15 cellular contexts compared by ENCODE assay signal in the genomic region with DNA sequence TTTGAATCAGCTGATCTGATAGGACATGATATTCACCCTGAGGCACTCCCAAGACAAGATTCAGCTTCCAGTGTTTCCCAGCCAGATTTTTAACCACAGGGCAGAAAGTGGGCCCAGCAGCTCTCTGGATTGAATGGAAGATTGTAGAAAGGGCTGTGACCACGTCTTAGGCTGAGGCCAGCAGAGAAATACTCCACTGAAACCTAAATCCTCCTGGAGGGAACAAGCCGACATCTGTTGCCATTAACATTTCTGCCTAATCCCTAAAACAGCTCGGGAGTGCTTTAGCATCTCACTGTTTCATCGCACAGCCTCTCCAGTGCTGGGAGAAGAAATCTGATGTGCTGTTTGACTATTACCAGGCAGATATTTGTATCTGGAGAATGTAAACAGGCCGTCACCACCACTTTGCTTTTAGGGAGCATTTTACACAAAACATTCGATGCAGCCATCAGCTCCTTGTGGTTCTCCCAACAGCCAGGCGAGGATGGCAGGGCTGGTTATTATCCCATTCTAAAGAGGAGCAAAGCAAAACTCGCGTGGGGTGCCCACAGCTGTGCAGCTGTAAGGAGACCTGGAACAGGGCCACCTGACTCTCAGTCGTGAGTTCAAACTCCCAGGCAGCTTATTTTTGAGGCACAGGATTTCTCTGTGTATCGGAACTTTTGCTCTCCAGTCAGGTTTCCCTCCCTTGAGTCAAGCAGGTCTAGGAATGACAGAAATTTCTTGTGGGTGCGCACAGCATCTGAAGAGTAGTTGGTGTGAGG.
DNase-seq lines count a peak whose midpoint lies in the region; ATAC-seq and TF ChIP-seq lines count a peak whose summit lies in the region.
"Had no signal": no experiment of that assay in that cellular context is flagged by ENCODE, and none has a peak within 500 bp of the region (broad histone marks: within the 10 kb centered on the region; RNA-seq: fewer than 3 reads in every experiment).

No MANE protein-coding gene starts in this region.

- WGBS in upper lobe of left lung, 2 donors, result 65 to 87% methylated on average over 10 to 12 of the region's 12 CpGs

- H3K27me3 ChIP-seq in cardiac muscle cell (no peaks in the 10 kb centered on the region), vagina (no peaks in the 10 kb centered on the region), upper lobe of left lung (no peaks in the 10 kb centered on the region)
- H3K27me3 ChIP-seq: right lobe of liver, suprapubic skin had no signal

- H3K9me3 ChIP-seq in cardiac muscle cell (ENCODE audit: low read depth) (no peaks in the 10 kb centered on the region), vagina (no peaks in the 10 kb centered on the region), upper lobe of left lung (no peaks in the 10 kb centered on the region)
- H3K9me3 ChIP-seq: right lobe of liver, suprapubic skin had no signal

- peaks cover 6% of the 10 kb centered on the region for H3K4me1 ChIP-seq in cardiac muscle cell (ENCODE audit: low read depth)
- H3K4me1 ChIP-seq in vagina, result peaks cover 24% of the 10 kb centered on the region
- peaks cover 5 to 17% (median 9%) of the 10 kb centered on the region in 4 donors for H3K4me1 ChIP-seq in upper lobe of left lung

- H3K27me3 Mint-ChIP-seq in brain, result peaks cover 6% of the 10 kb centered on the region
- H3K27me3 Mint-ChIP-seq: activated naive CD4-positive, alpha-beta T cell treated with anti-CD3 and anti-CD28 coated beads, Interleukin-2, amount 50 U/mL, for 24 hours had no signal

- intact Hi-C loops in left ventricle myocardium superior (cut with micrococcal nuclease) (no loop called here), vagina (cut with DNase I) (no loop called here)

- DNase-seq in cardiac muscle cell (ENCODE audit: low read depth in 1 of 2, low spot score in 1 of 2), result peak in 1 of 2 donors; percentile 27
- no peak for DNase-seq in left ventricle myocardium superior
- peak; percentile 39 for DNase-seq in left lobe of liver (ENCODE audit: low spot score)
- DNase-seq in vagina (ENCODE audit: extremely low spot score in 2 of 2), result peak; percentile 31 to 76
- no peak for DNase-seq in activated naive CD4-positive, alpha-beta T cell (lab: John Stamatoyannopoulos, UW)
- DNase-seq in upper lobe of left lung, result no peak
- DNase-seq: GM23248, T-helper 9 cell had no signal

- peaks cover 0 to 4% (median 0%) of the 10 kb centered on the region in 5 experiments for H3K9me3 Mint-ChIP-seq in brain
- H3K9me3 Mint-ChIP-seq: activated naive CD4-positive, alpha-beta T cell treated with anti-CD3 and anti-CD28 coated beads, Interleukin-2, amount 50 U/mL, for 24 hours had no signal

- no peaks in the 10 kb centered on the region for H3K36me3 Mint-ChIP-seq in brain
- H3K36me3 Mint-ChIP-seq: activated naive CD4-positive, alpha-beta T cell treated with anti-CD3 and anti-CD28 coated beads, Interleukin-2, amount 50 U/mL, for 24 hours had no signal

- peak overlapping the region; percentile 19 for H3K27ac ChIP-seq in cardiac muscle cell
- peak overlapping the region; percentile 75 for H3K27ac ChIP-seq in vagina
- H3K27ac ChIP-seq in upper lobe of left lung, result no peak overlapping the region
- H3K27ac ChIP-seq: GM23248, right lobe of liver, suprapubic skin had no signal

- TF ChIP-seq POLR2A in vagina (IDR thresholded peaks at IDR 0.05) (no peak), upper lobe of left lung (IDR thresholded peaks at IDR 0.05) (no peak)

- TF ChIP-seq CTCF in cardiac muscle cell (IDR thresholded peaks at IDR 0.05; ENCODE audit: low read depth, low read length) (no peak), brain (conservative IDR thresholded peaks at IDR 0.05) (no peak), vagina (IDR thresholded peaks at IDR 0.05) (no peak), upper lobe of left lung (IDR thresholded peaks at IDR 0.05) (no peak)

- no peak for ATAC-seq in left ventricle myocardium superior
- no peak for ATAC-seq in left lobe of liver
- no peak for ATAC-seq in HG02973 (IDR thresholded peaks at IDR 0.05; ENCODE audit: unreplicated experiment)
- ATAC-seq in upper lobe of left lung (ENCODE audit: low FRiP score in 2 of 2), result no peak
- ATAC-seq: GM12878, Panc1, right lobe of liver had no signal

- TF ChIP-seq EP300 in upper lobe of left lung (IDR thresholded peaks at IDR 0.05), result no peak

- no peak overlapping the region for H3K4me3 ChIP-seq in cardiac muscle cell
- H3K4me3 ChIP-seq in vagina, result no peak overlapping the region
- H3K4me3 ChIP-seq in upper lobe of left lung, result no peak overlapping the region
- H3K4me3 ChIP-seq: GM12878, GM23248, right lobe of liver, suprapubic skin had no signal

- H3K4me1 Mint-ChIP-seq in brain, result peaks cover 58% of the 10 kb centered on the region

- H3K4me3 Mint-ChIP-seq in brain, result peak overlapping the region in 1 of 5 experiments; percentile 12
- H3K4me3 Mint-ChIP-seq: activated naive CD4-positive, alpha-beta T cell treated with anti-CD3 and anti-CD28 coated beads, Interleukin-2, amount 50 U/mL, for 24 hours had no signal

- H3K27ac Mint-ChIP-seq in brain, result peak overlapping the region in 3 of 5 experiments; percentile 60 to 86 (median 64)
- H3K27ac Mint-ChIP-seq: activated naive CD4-positive, alpha-beta T cell treated with anti-CD3 and anti-CD28 coated beads, Interleukin-2, amount 50 U/mL, for 24 hours had no signal

- H3K36me3 ChIP-seq in cardiac muscle cell, result no peaks in the 10 kb centered on the region
- H3K36me3 ChIP-seq in vagina, result no peaks in the 10 kb centered on the region
- H3K36me3 ChIP-seq in upper lobe of left lung, result no peaks in the 10 kb centered on the region
- H3K36me3 ChIP-seq: suprapubic skin had no signal

Comparison
In these comparisons a context has a peak if more than half of its experiments do, and no peak if none do; other contexts are left out.
1. DNase-seq: peak in left lobe of liver (single experiment) and vagina (2 of 2); none in left ventricle myocardium superior (single experiment), activated naive CD4-positive, alpha-beta T cell (0 of 4) and upper lobe of left lung (0 of 2).
2. H3K27ac ChIP-seq: peak in cardiac muscle cell (single experiment) and vagina (single experiment); none in upper lobe of left lung (0 of 4).